ENCODE assay signal across 8 cellular contexts in genomic region chr17:17782425-17783120, GRCh38. TPM values are rescaled to one million over a fixed set of nuclear protein-coding genes. Genes with fewer than 3 reads are reported as not detected.
A peak's percentile ranks its signal among the peaks of the same experiment; 100 is the strongest.
DNase-seq lines count a peak whose midpoint lies in the region; TF ChIP-seq lines count a peak whose summit lies in the region.

No MANE protein-coding gene starts in this region.

- H3K27ac ChIP-seq in HUES6 (ENCODE audit: low read depth, low read length) (no peak overlapping the region), hepatocyte (peak overlapping the region; percentile 96)

- H3K36me3 ChIP-seq in HUES6 (ENCODE audit: control insufficient read depth, insufficient read depth, low read length) (no peaks in the 10 kb centered on the region), hepatocyte (replicated peaks; ENCODE audit: insufficient read depth, low read depth) (no peaks in the 10 kb centered on the region), skeletal muscle satellite cell (ENCODE audit: insufficient read depth, low read length) (no peaks in the 10 kb centered on the region)

- no peaks in the 10 kb centered on the region for H3K27me3 Mint-ChIP-seq in activated naive CD4-positive, alpha-beta T cell treated with anti-CD3 and anti-CD28 coated beads, Interleukin-2, amount 50 U/mL, for 24 hours

- peak overlapping the region; percentile 97 for H3K4me2 ChIP-seq in hepatocyte
- peak overlapping the region; percentile 91 for H3K4me2 ChIP-seq in skeletal muscle satellite cell (ENCODE audit: low read length)

- no peaks in the 10 kb centered on the region for H3K9me2 ChIP-seq in hepatocyte (replicated peaks; ENCODE audit: insufficient read depth)

- peak; percentile 84 for DNase-seq in DMS 273 (lab: John Stamatoyannopoulos, UW; ENCODE audit: unreplicated experiment)
- DNase-seq in DMS 273 treated with DMSO at 0.1 percent for 48 hours (lab: John Stamatoyannopoulos, UW) = no peak
- DNase-seq in hepatocyte (ENCODE audit: low spot score) = peak; percentile 54
- DNase-seq in GM19238 (ENCODE audit: insufficient read length, low spot score) = no peak
- no peak for DNase-seq in medulla oblongata (ENCODE audit: extremely low spot score)

- H3K9me3 ChIP-seq in HUES6 (ENCODE audit: control insufficient read depth, insufficient read depth, low read depth, low read length) = no peaks in the 10 kb centered on the region
- no peaks in the 10 kb centered on the region for H3K9me3 ChIP-seq in hepatocyte (ENCODE audit: low read depth)
- no peaks in the 10 kb centered on the region for H3K9me3 ChIP-seq in skeletal muscle satellite cell (replicated peaks; ENCODE audit: low read length)

- no peaks in the 10 kb centered on the region for H3K9me3 Mint-ChIP-seq in activated naive CD4-positive, alpha-beta T cell treated with anti-CD3 and anti-CD28 coated beads, Interleukin-2, amount 50 U/mL, for 24 hours

- H3K27ac Mint-ChIP-seq in activated naive CD4-positive, alpha-beta T cell treated with anti-CD3 and anti-CD28 coated beads, Interleukin-2, amount 50 U/mL, for 24 hours = no peak overlapping the region

- no peak for TF ChIP-seq CTCF in hepatocyte (IDR thresholded peaks at IDR 0.05; ENCODE audit: poor library complexity)

- peak overlapping the region; percentile 82 for H3K4me3 Mint-ChIP-seq in activated naive CD4-positive, alpha-beta T cell treated with anti-CD3 and anti-CD28 coated beads, Interleukin-2, amount 50 U/mL, for 24 hours

- H3K27me3 ChIP-seq in HUES6 (ENCODE audit: control insufficient read depth, insufficient read depth, low read length) (peaks cover 25% of the 10 kb centered on the region), hepatocyte (no peaks in the 10 kb centered on the region), skeletal muscle satellite cell (ENCODE audit: control insufficient read depth, insufficient read depth, low read length) (no peaks in the 10 kb centered on the region)

- H3K9ac ChIP-seq in HUES6 (ENCODE audit: low read length) = peak overlapping the region; percentile 55
- H3K9ac ChIP-seq in skeletal muscle satellite cell (ENCODE audit: low read depth, low read length) = peak overlapping the region; percentile 35

- peaks cover 66% of the 10 kb centered on the region for H3K79me2 ChIP-seq in hepatocyte

- 2% methylated on average over 11 of the region's 73 CpGs for WGBS in hepatocyte (ENCODE audit: low lambda C conversion rate, missing lambda C conversion rate)

- no peaks in the 10 kb centered on the region for H3K36me3 Mint-ChIP-seq in activated naive CD4-positive, alpha-beta T cell treated with anti-CD3 and anti-CD28 coated beads, Interleukin-2, amount 50 U/mL, for 24 hours

- H4K20me1 ChIP-seq in hepatocyte (ENCODE audit: insufficient read depth, poor library complexity, severe bottlenecking) = peaks cover 72% of the 10 kb centered on the region

- H3K4me1 ChIP-seq in HUES6 (ENCODE audit: control insufficient read depth, insufficient read depth, low read length) (peaks cover 60% of the 10 kb centered on the region), hepatocyte (ENCODE audit: insufficient read depth) (peaks cover 54% of the 10 kb centered on the region), skeletal muscle satellite cell (ENCODE audit: control insufficient read depth, insufficient read depth, low read length) (peaks cover 28% of the 10 kb centered on the region)

- peak overlapping the region; percentile 75 for H3K4me3 ChIP-seq in HUES6 (ENCODE audit: low read depth, low read length)
- H3K4me3 ChIP-seq in hepatocyte = peak overlapping the region; percentile 35
- H3K4me3 ChIP-seq in skeletal muscle satellite cell (ENCODE audit: low read length) = peak overlapping the region; percentile 69

- no peak overlapping the region for H2AFZ ChIP-seq in hepatocyte

- peaks cover 25% of the 10 kb centered on the region for H3K4me1 Mint-ChIP-seq in activated naive CD4-positive, alpha-beta T cell treated with anti-CD3 and anti-CD28 coated beads, Interleukin-2, amount 50 U/mL, for 24 hours

RNA-seq across cellular contexts. Expression of gene SREBF1, which starts 54.2 kb away (rescaled TPM):
- total RNA-seq in hepatocyte = 47.0 and 57.1 TPM in 2 replicates
- polyA plus RNA-seq in hepatocyte = 107 and 140 TPM in 2 replicates
- total RNA-seq in skeletal muscle satellite cell (2012; rRNA removed) = 76.9 and 114 TPM in 2 replicates

Comparison
In these comparisons a context has a peak if more than half of its experiments do, and no peak if none do; other contexts are left out.
1. DNase-seq: peak in DMS 273 (single experiment) and hepatocyte (single experiment); none in DMS 273 treated with DMSO at 0.1 percent for 48 hours (single experiment), GM19238 (single experiment) and medulla oblongata (single experiment).
2. Peak in every context shown above with its lines, with median percentiles within 50 percentile points of each other: H3K4me3 ChIP-seq.